20 cellular contexts compared by ENCODE assay signal in the genomic region with DNA sequence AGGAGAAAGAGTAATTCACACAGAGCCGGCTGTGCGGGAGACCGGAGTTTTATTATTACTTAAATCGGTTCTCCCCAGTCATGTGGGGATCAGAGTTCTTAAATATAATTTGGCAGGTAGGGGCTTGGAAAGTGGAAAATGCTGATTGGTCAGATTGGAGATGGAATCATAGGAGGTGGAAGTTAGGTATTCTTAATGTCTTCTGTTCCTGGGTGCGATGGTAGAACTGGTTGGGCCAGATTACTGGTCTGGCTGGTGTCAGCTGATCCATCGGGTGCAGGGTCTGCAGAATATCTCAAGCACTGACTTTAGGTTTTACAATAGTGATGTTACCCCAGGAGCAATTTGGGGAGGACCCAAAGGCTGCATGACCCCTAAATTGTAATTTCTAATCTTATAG. TPM values are rescaled to one million over a fixed set of nuclear protein-coding genes. Genes with fewer than 3 reads are reported as not detected.
DNase-seq lines count a peak whose midpoint lies in the region; ATAC-seq, FAIRE-seq and TF ChIP-seq lines count a peak whose summit lies in the region.
"Had no signal": no experiment of that assay in that cellular context is flagged by ENCODE, and none has a peak within 500 bp of the region (broad histone marks: within the 10 kb centered on the region; RNA-seq: fewer than 3 reads in every experiment).

No MANE protein-coding gene starts in this region.

- peaks cover 26 to 33% of the 10 kb centered on the region in 2 experiments for H3K4me1 Mint-ChIP-seq in H9
- H3K4me1 Mint-ChIP-seq in nephron: peaks cover 14% of the 10 kb centered on the region

- ATAC-seq in A549 (no peak), GM21447 (IDR thresholded peaks at IDR 0.05; ENCODE audit: unreplicated experiment) (no peak), HG03354 (IDR thresholded peaks at IDR 0.05; ENCODE audit: poor library complexity, severe bottlenecking, unreplicated experiment) (no peak)
- ATAC-seq: heart right ventricle, psoas muscle, SK-N-SH treated with all-trans-retinoic acid at 6 μM for 48 hours had no signal

- H3K9ac ChIP-seq in H9 (ENCODE audit: extremely low read depth, insufficient read length, low read length): no peak overlapping the region

- TF ChIP-seq RAD21 in A549 (conservative IDR thresholded peaks at IDR 0.05 in 1 of 2, IDR thresholded peaks at IDR 0.05 in 1 of 2): no peak

- no peak overlapping the region for H4K5ac ChIP-seq in H9 (ENCODE audit: insufficient read length, low read depth, low read length)

- H3K27ac Mint-ChIP-seq in H9 (no peak overlapping the region), nephron (peak overlapping the region; percentile 75 to 91 (median 76))
- H3K27ac Mint-ChIP-seq: activated CD4-positive, alpha-beta memory T cell treated with anti-CD3 and anti-CD28 coated beads, Interleukin-2, amount 10 ng/mL, durations not matched to agents 7 days and 5 days; activated T-helper 1 cell treated with anti-CD3 and anti-CD28 coated beads, Interleukin-12 subunit alpha, Interleukin-12 subunit beta, Interleukin-2, Interleukin-4 antibody, amounts not matched to agents 30 ng/mL and 10 ng/mL and 1 ng/mL, durations not matched to agents 14 hours and 24 hours and 36 hours had no signal

- no peak overlapping the region for H3T11ph ChIP-seq in H9 (ENCODE audit: low read length)

- no peak overlapping the region for H2BK5ac ChIP-seq in H9 (ENCODE audit: insufficient read length, low read length)

- no peak overlapping the region for H2BK12ac ChIP-seq in H9 (ENCODE audit: insufficient read length, low read depth, low read length)

- no peak overlapping the region for H3K23ac ChIP-seq in H9 (ENCODE audit: insufficient read length, low read depth, low read length)

- TF ChIP-seq CTCF in A549 (IDR thresholded peaks at IDR 0.05) (no peak), H9 (conservative IDR thresholded peaks at IDR 0.05) (no peak), nephron (IDR thresholded peaks at IDR 0.05; ENCODE audit: unreplicated experiment in 3 of 3) (no peak)

- DNase-seq in A549 (ENCODE audit: low read depth in 1 of 2, low spot score in 1 of 2) (no peak), H9 (no peak), DMS 273 (lab: John Stamatoyannopoulos, UW; ENCODE audit: unreplicated experiment) (no peak), putamen (ENCODE audit: low spot score) (no peak)
- DNase-seq: activated CD4-positive, alpha-beta memory T cell treated with anti-CD3 and anti-CD28 coated beads, Interleukin-2, amount 10 ng/mL, durations not matched to agents 7 days and 5 days; anterior cingulate cortex; cortex of kidney; esophagus squamous epithelium; heart right ventricle; kidney glomerular epithelial cell; NCI-H2171; psoas muscle; stimulated activated CD4-positive, alpha-beta T cell treated with anti-CD3 and anti-CD28 coated beads, Interleukin-15, amount 100 ng/mL, for 24 hours had no signal

- peaks cover 9% of the 10 kb centered on the region for H3K23me2 ChIP-seq in H9 (ENCODE audit: insufficient read length, low read depth, low read length, poor library complexity, severe bottlenecking)

- no peaks in the 10 kb centered on the region for H4K20me1 ChIP-seq in H9 (ENCODE audit: control insufficient read depth, insufficient read depth, insufficient read length)

- H2BK15ac ChIP-seq in H9 (ENCODE audit: low read depth, low read length): no peak overlapping the region

- H2BK20ac ChIP-seq in H9 (ENCODE audit: low read depth, low read length, poor library complexity, severe bottlenecking): no peak overlapping the region

- H2BK120ac ChIP-seq in H9 (ENCODE audit: low read depth, low read length, poor library complexity, severe bottlenecking): no peak overlapping the region

- no peak overlapping the region for H2AK5ac ChIP-seq in H9 (ENCODE audit: insufficient read length, low read length)

- H3K9me3 Mint-ChIP-seq in H9: peaks cover 0 to 6% of the 10 kb centered on the region in 2 experiments; a peak in 3 of 5 replicates
- no peaks in the 10 kb centered on the region for H3K9me3 Mint-ChIP-seq in nephron
- H3K9me3 Mint-ChIP-seq: activated CD4-positive, alpha-beta memory T cell treated with anti-CD3 and anti-CD28 coated beads, Interleukin-2, amount 10 ng/mL, durations not matched to agents 7 days and 5 days; activated T-helper 1 cell treated with anti-CD3 and anti-CD28 coated beads, Interleukin-12 subunit alpha, Interleukin-12 subunit beta, Interleukin-2, Interleukin-4 antibody, amounts not matched to agents 30 ng/mL and 10 ng/mL and 1 ng/mL, durations not matched to agents 14 hours and 24 hours and 36 hours had no signal

- H3K27me3 Mint-ChIP-seq in H9 (ENCODE audit: low read depth) (peaks cover 92% of the 10 kb centered on the region), nephron (ENCODE audit: low read depth) (peaks cover 24% of the 10 kb centered on the region)

- CTCF ChIA-PET in A549 (lab: Yijun Ruan, JAX): interaction anchor here (1.7 to 2.6 kb wide), 3 partner anchors 19 to 54 kb away, joined by 5 to 7 read pairs (median 6); no protein-coding TSS in a partner anchor

- H3K4me3 Mint-ChIP-seq in H9: peak overlapping the region; percentile 12 to 22; a peak in 1 of 5 replicates
- peak overlapping the region; percentile 11 to 73 (median 45) for H3K4me3 Mint-ChIP-seq in nephron
- H3K4me3 Mint-ChIP-seq: activated CD4-positive, alpha-beta memory T cell treated with anti-CD3 and anti-CD28 coated beads, Interleukin-2, amount 10 ng/mL, durations not matched to agents 7 days and 5 days; activated T-helper 1 cell treated with anti-CD3 and anti-CD28 coated beads, Interleukin-12 subunit alpha, Interleukin-12 subunit beta, Interleukin-2, Interleukin-4 antibody, amounts not matched to agents 30 ng/mL and 10 ng/mL and 1 ng/mL, durations not matched to agents 14 hours and 24 hours and 36 hours had no signal

- H4K91ac ChIP-seq in H9 (ENCODE audit: insufficient read length, low read depth, low read length): no peak overlapping the region

- H3K27ac ChIP-seq in A549 (no peak overlapping the region), H9 (ENCODE audit: insufficient read length, low read depth, low read length) (no peak overlapping the region), angular gyrus (ENCODE audit: low read depth, low read length) (peak overlapping the region; percentile 49)
- H3K27ac ChIP-seq: heart right ventricle, psoas muscle had no signal

- 72% methylated on average over 6 of the region's 6 CpGs for WGBS in A549 (ENCODE audit: missing lambda C conversion rate)
- no CpG with 5 or more reads among the region's 6 CpGs for WGBS in H9 (ENCODE audit: extremely low coverage, insufficient read length, low lambda C conversion rate)

- H3K36me3 Mint-ChIP-seq in H9 (ENCODE audit: insufficient read depth in 1 of 3, low read depth in 3 of 3) (no peaks in the 10 kb centered on the region), nephron (ENCODE audit: low read depth) (no peaks in the 10 kb centered on the region)

- no peak overlapping the region for H3K14ac ChIP-seq in H9 (ENCODE audit: insufficient read depth, low read length)

- H4K8ac ChIP-seq in H9 (replicated peaks; ENCODE audit: insufficient read length, low read depth, low read length): no peak overlapping the region

- no peak overlapping the region for H3K4ac ChIP-seq in H9 (ENCODE audit: low read depth, low read length)

- H3K4me3 ChIP-seq in A549: no peak overlapping the region
- H3K4me3 ChIP-seq: esophagus squamous epithelium, heart right ventricle, psoas muscle had no signal

- peaks cover 9% of the 10 kb centered on the region; the same call in 2 of the 3 replicates for H3K4me1 ChIP-seq in A549
- H3K4me1 ChIP-seq in H9 (ENCODE audit: insufficient read depth, low read length): peaks cover 3% of the 10 kb centered on the region

- no peak overlapping the region for H2AFZ ChIP-seq in H9 (ENCODE audit: low read length)

- POLR2A ChIA-PET in A549 (lab: Yijun Ruan, JAX): no interaction called here

- no peak overlapping the region for H3K4me2 ChIP-seq in A549
- peak overlapping the region; percentile 18 for H3K4me2 ChIP-seq in H9 (ENCODE audit: insufficient read depth, insufficient read length, low read length)

- FAIRE-seq in A549 (lab: Jason Lieb, UNC): no peak
- FAIRE-seq: HTR-8/SVneo had no signal

- H3K9me3 ChIP-seq in A549 (no peaks in the 10 kb centered on the region), H9 (ENCODE audit: control insufficient read depth, low read depth, low read length) (no peaks in the 10 kb centered on the region)
- H3K9me3 ChIP-seq: esophagus squamous epithelium, heart right ventricle, psoas muscle had no signal

- H3K27me3 ChIP-seq in H9 (ENCODE audit: insufficient read depth, low read length): peaks cover 23% of the 10 kb centered on the region; the same call in 1 of the 2 replicates

- no peaks in the 10 kb centered on the region for H3K79me2 ChIP-seq in H9 (ENCODE audit: insufficient read depth, low read length)

- H3K79me1 ChIP-seq in H9 (ENCODE audit: insufficient read depth, low read depth, low read length, poor library complexity, severe bottlenecking): no peaks in the 10 kb centered on the region

- H3K56ac ChIP-seq in H9 (ENCODE audit: insufficient read length, low read depth, low read length): no peak overlapping the region

- TF ChIP-seq POLR2A in A549 (IDR thresholded peaks at IDR 0.05; ENCODE audit: low read length): no peak

- no peak for TF ChIP-seq EP300 in A549 (IDR thresholded peaks at IDR 0.05)

- H3K18ac ChIP-seq in H9 (ENCODE audit: insufficient read length, low read depth, low read length): no peak overlapping the region

TF ChIP-seq in A549, 52 proteins besides CTCF, POLR2A, EP300 and RAD21 (continues in another document):
- TF ChIP-seq MAFK (IDR thresholded peaks at IDR 0.05; ENCODE audit: partially characterized antibody): peak; percentile 14
- TF ChIP-seq SMC3 (IDR thresholded peaks at IDR 0.05): no peak

RNA-seq across cellular contexts. Expression of gene CERCAM, which starts 4.6 kb away (rescaled TPM):
- polyA plus RNA-seq in A549 (2011; rRNA removed): 16.5 and 16.6 TPM in 2 replicates
- polyA plus RNA-seq in A549 (2012; cell fraction: cytosol; rRNA removed): 40.4 and 54.7 TPM in 2 replicates
- polyA plus RNA-seq in A549 (2012; cell fraction: nucleus; rRNA removed): 77.9 and 93.5 TPM in 2 replicates
- 26.1 to 33.3 TPM (median 28.5 TPM) in 3 replicates for polyA plus RNA-seq in A549 (2017; fragmentation: RNase III; extraction: RNeasy Plus Mini Kit Qiagen cat#74134 plus additional on column Dnase treatment)
- 20.1 and 20.5 TPM in 2 replicates for polyA minus RNA-seq in A549 (2011; rRNA and poly(A)+ RNA removed)
- total RNA-seq in H9 (2021): 5.4 and 5.9 TPM in 2 replicates

RNA-seq across cellular contexts. Expression of gene ODF2, which starts 39.8 kb away (rescaled TPM):
- polyA plus RNA-seq in A549 (2011; rRNA removed) (22.9 and 24.7 TPM in 2 replicates), A549 (2017; fragmentation: RNase III; extraction: RNeasy Plus Mini Kit Qiagen cat#74134 plus additional on column Dnase treatment) (29.6 to 32.0 TPM (median 30.5 TPM) in 3 replicates)
- polyA plus RNA-seq in A549 (2012; cell fraction: cytosol; rRNA removed): 23.0 and 24.6 TPM in 2 replicates
- 74.3 and 90.1 TPM in 2 replicates for polyA plus RNA-seq in A549 (2012; cell fraction: nucleus; rRNA removed)
- 13.6 and 14.4 TPM in 2 replicates for polyA minus RNA-seq in A549 (2011; rRNA and poly(A)+ RNA removed)
- 15.7 and 16.7 TPM in 2 replicates for total RNA-seq in H9 (2021)

RNA-seq across cellular contexts. Expression of gene URM1, which starts 44.8 kb away (rescaled TPM):
- 43.6 and 61.6 TPM in 2 replicates for polyA plus RNA-seq in A549 (2011; rRNA removed)
- polyA plus RNA-seq in A549 (2012; cell fraction: cytosol; rRNA removed): 66.7 and 75.4 TPM in 2 replicates
- 71.3 and 83.4 TPM in 2 replicates for polyA plus RNA-seq in A549 (2012; cell fraction: nucleus; rRNA removed)
- 49.5 to 50.6 TPM (median 49.7 TPM) in 3 replicates for polyA plus RNA-seq in A549 (2017; fragmentation: RNase III; extraction: RNeasy Plus Mini Kit Qiagen cat#74134 plus additional on column Dnase treatment)
- 43.8 and 52.7 TPM in 2 replicates for polyA minus RNA-seq in A549 (2011; rRNA and poly(A)+ RNA removed)
- total RNA-seq in H9 (2021): 46.1 and 46.6 TPM in 2 replicates

Comparison
In these comparisons a context has a peak if more than half of its experiments do, and no peak if none do; other contexts are left out.
1. H3K27ac Mint-ChIP-seq: peak in nephron (3 of 3); none in H9 (0 of 3).